8 cellular contexts compared by ENCODE assay signal in genomic region chr19:3982701-3983541, GRCh38. TPM values are rescaled to one million over a fixed set of nuclear protein-coding genes. Genes with fewer than 3 reads are reported as not detected.
DNase-seq lines count a peak whose midpoint lies in the region; ATAC-seq and TF ChIP-seq lines count a peak whose summit lies in the region.

No MANE protein-coding gene starts in this region.

- H3K4me3 Mint-ChIP-seq in activated CD4-positive, alpha-beta T cell treated with anti-CD3 and anti-CD28 coated beads, Interleukin-2, amount 10 ng/mL, durations not matched to agents 24 days and 14 days: peak overlapping the region; percentile 94
- peak overlapping the region; percentile 95 for H3K4me3 Mint-ChIP-seq in activated CD8-positive, alpha-beta T cell treated with anti-CD3 and anti-CD28 coated beads, Interleukin-2, amount 10 ng/mL, durations not matched to agents 7 days and 5 days
- H3K4me3 Mint-ChIP-seq in glutamatergic neuron (ENCODE audit: unreplicated experiment): peak overlapping the region; percentile 98
- H3K4me3 Mint-ChIP-seq in stimulated activated naive B cell treated with anti-CD40 and anti-IgM and Interleukin-4, amounts not matched to agents 10 μg/mL and 1 μg/mL and 100 μg/mL, for 72 hours: peak overlapping the region; percentile 93 to 95

- POLR2A ChIA-PET in activated CD8-positive, alpha-beta T cell treated with anti-CD3 and anti-CD28 coated beads, Interleukin-2, amount 10 ng/mL, durations not matched to agents 7 days and 5 days (lab: Charles Lee): interaction anchor here (0.6 to 3.3 kb wide), 4 partner anchors 11 to 79 kb away, joined by 3 to 32 read pairs (median 7); partner anchors contain the start of gene DAPK3

- H3K36me3 Mint-ChIP-seq in activated CD4-positive, alpha-beta T cell treated with anti-CD3 and anti-CD28 coated beads, Interleukin-2, amount 10 ng/mL, durations not matched to agents 24 days and 14 days (ENCODE audit: low read depth): peaks cover 63% of the 10 kb centered on the region
- peaks cover 64% of the 10 kb centered on the region for H3K36me3 Mint-ChIP-seq in activated CD8-positive, alpha-beta T cell treated with anti-CD3 and anti-CD28 coated beads, Interleukin-2, amount 10 ng/mL, durations not matched to agents 7 days and 5 days (ENCODE audit: low read depth)
- H3K36me3 Mint-ChIP-seq in glutamatergic neuron (ENCODE audit: unreplicated experiment): no peaks in the 10 kb centered on the region
- H3K36me3 Mint-ChIP-seq in stimulated activated naive B cell treated with anti-CD40 and anti-IgM and Interleukin-4, amounts not matched to agents 10 μg/mL and 1 μg/mL and 100 μg/mL, for 72 hours: peaks cover 54 to 59% of the 10 kb centered on the region in 2 donors

- H3K4me1 Mint-ChIP-seq in activated CD4-positive, alpha-beta T cell treated with anti-CD3 and anti-CD28 coated beads, Interleukin-2, amount 10 ng/mL, durations not matched to agents 24 days and 14 days: peaks cover 32% of the 10 kb centered on the region
- peaks cover 51% of the 10 kb centered on the region for H3K4me1 Mint-ChIP-seq in activated CD8-positive, alpha-beta T cell treated with anti-CD3 and anti-CD28 coated beads, Interleukin-2, amount 10 ng/mL, durations not matched to agents 7 days and 5 days (ENCODE audit: low read depth)
- H3K4me1 Mint-ChIP-seq in glutamatergic neuron (ENCODE audit: low read depth, unreplicated experiment): peaks cover 18% of the 10 kb centered on the region
- peaks cover 37 to 65% of the 10 kb centered on the region in 2 donors for H3K4me1 Mint-ChIP-seq in stimulated activated naive B cell treated with anti-CD40 and anti-IgM and Interleukin-4, amounts not matched to agents 10 μg/mL and 1 μg/mL and 100 μg/mL, for 72 hours

- no peaks in the 10 kb centered on the region for H3K27me3 Mint-ChIP-seq in activated CD4-positive, alpha-beta T cell treated with anti-CD3 and anti-CD28 coated beads, Interleukin-2, amount 10 ng/mL, durations not matched to agents 24 days and 14 days
- no peaks in the 10 kb centered on the region for H3K27me3 Mint-ChIP-seq in activated CD8-positive, alpha-beta T cell treated with anti-CD3 and anti-CD28 coated beads, Interleukin-2, amount 10 ng/mL, durations not matched to agents 7 days and 5 days (ENCODE audit: low read depth)
- H3K27me3 Mint-ChIP-seq in glutamatergic neuron (ENCODE audit: unreplicated experiment): peaks cover 5% of the 10 kb centered on the region
- no peaks in the 10 kb centered on the region for H3K27me3 Mint-ChIP-seq in stimulated activated naive B cell treated with anti-CD40 and anti-IgM and Interleukin-4, amounts not matched to agents 10 μg/mL and 1 μg/mL and 100 μg/mL, for 72 hours

- TF ChIP-seq CTCF in glutamatergic neuron (IDR thresholded peaks at IDR 0.05; ENCODE audit: partially characterized antibody, unreplicated experiment): no peak

- H3K9me3 Mint-ChIP-seq in activated CD4-positive, alpha-beta T cell treated with anti-CD3 and anti-CD28 coated beads, Interleukin-2, amount 10 ng/mL, durations not matched to agents 24 days and 14 days: no peaks in the 10 kb centered on the region
- no peaks in the 10 kb centered on the region for H3K9me3 Mint-ChIP-seq in activated CD8-positive, alpha-beta T cell treated with anti-CD3 and anti-CD28 coated beads, Interleukin-2, amount 10 ng/mL, durations not matched to agents 7 days and 5 days (ENCODE audit: insufficient read depth)
- H3K9me3 Mint-ChIP-seq in glutamatergic neuron (ENCODE audit: unreplicated experiment): peaks cover 19% of the 10 kb centered on the region
- H3K9me3 Mint-ChIP-seq in stimulated activated naive B cell treated with anti-CD40 and anti-IgM and Interleukin-4, amounts not matched to agents 10 μg/mL and 1 μg/mL and 100 μg/mL, for 72 hours: no peaks in the 10 kb centered on the region

- CTCF ChIA-PET in activated CD8-positive, alpha-beta T cell treated with anti-CD3 and anti-CD28 coated beads, Interleukin-2, amount 10 ng/mL, durations not matched to agents 7 days and 5 days (lab: Charles Lee): no interaction called here

- peak overlapping the region; percentile 87 for H3K27ac Mint-ChIP-seq in activated CD4-positive, alpha-beta T cell treated with anti-CD3 and anti-CD28 coated beads, Interleukin-2, amount 10 ng/mL, durations not matched to agents 24 days and 14 days
- H3K27ac Mint-ChIP-seq in activated CD8-positive, alpha-beta T cell treated with anti-CD3 and anti-CD28 coated beads, Interleukin-2, amount 10 ng/mL, durations not matched to agents 7 days and 5 days: peak overlapping the region; percentile 92
- H3K27ac Mint-ChIP-seq in glutamatergic neuron (ENCODE audit: unreplicated experiment): peak overlapping the region; percentile 77
- peak overlapping the region; percentile 99 for H3K27ac Mint-ChIP-seq in stimulated activated naive B cell treated with anti-CD40 and anti-IgM and Interleukin-4, amounts not matched to agents 10 μg/mL and 1 μg/mL and 100 μg/mL, for 72 hours

- intact Hi-C loops in activated CD4-positive, alpha-beta T cell treated with anti-CD3 and anti-CD28 coated beads, Interleukin-2, amount 10 ng/mL, durations not matched to agents 24 days and 14 days (cut with micrococcal nuclease): no loop called here

- peak; percentile 61 for DNase-seq in activated CD4-positive, alpha-beta T cell treated with anti-CD3 and anti-CD28 coated beads, Interleukin-2, amount 10 ng/mL, durations not matched to agents 24 days and 14 days
- no peak for DNase-seq in activated CD4-positive, alpha-beta T cell treated with anti-CD3 and anti-CD28 coated beads for 1 hour
- DNase-seq in activated CD8-positive, alpha-beta T cell treated with anti-CD3 and anti-CD28 coated beads, Interleukin-2, amount 10 ng/mL, durations not matched to agents 7 days and 5 days: no peak
- DNase-seq in glutamatergic neuron (no peak), DMS153 treated with DMSO at 0.1 percent for 48 hours (lab: John Stamatoyannopoulos, UW; ENCODE audit: unreplicated experiment) (no peak), NCI-H1436 treated with DMSO at 0.1 percent for 48 hours (lab: John Stamatoyannopoulos, UW) (no peak)
- no peak for DNase-seq in stimulated activated naive B cell treated with anti-CD40 and anti-IgM and Interleukin-4, amounts not matched to agents 10 μg/mL and 1 μg/mL and 100 μg/mL, for 72 hours

- no peak for ATAC-seq in activated CD8-positive, alpha-beta T cell treated with anti-CD3 and anti-CD28 coated beads, Interleukin-2, amount 10 ng/mL, durations not matched to agents 7 days and 5 days
- ATAC-seq in stimulated activated naive B cell treated with anti-CD40 and anti-IgM and Interleukin-4, amounts not matched to agents 10 μg/mL and 1 μg/mL and 100 μg/mL, for 72 hours (replicated peaks): no peak
- no peak for ATAC-seq in HG03521 (IDR thresholded peaks at IDR 0.05; ENCODE audit: unreplicated experiment)

RNA-seq across cellular contexts. Expression of gene EEF2, which starts 2.3 kb away (rescaled TPM):
- total RNA-seq in activated CD4-positive, alpha-beta T cell treated with anti-CD3 and anti-CD28 coated beads, Interleukin-2, amount 10 ng/mL, durations not matched to agents 24 days and 14 days: 2,394 and 2,438 TPM in 2 replicates
- total RNA-seq in activated CD8-positive, alpha-beta T cell treated with anti-CD3 and anti-CD28 coated beads, Interleukin-2, amount 10 ng/mL, durations not matched to agents 7 days and 5 days: 1,000 to 10,000 TPM; 1,524 to 1,558 TPM
- 2,255 TPM for total RNA-seq in glutamatergic neuron (ENCODE audit: unreplicated experiment)

RNA-seq across cellular contexts. Expression of gene DAPK3, which starts 12.0 kb away (rescaled TPM):
- 45.6 and 46.7 TPM in 2 replicates for total RNA-seq in activated CD4-positive, alpha-beta T cell treated with anti-CD3 and anti-CD28 coated beads, Interleukin-2, amount 10 ng/mL, durations not matched to agents 24 days and 14 days
- total RNA-seq in activated CD8-positive, alpha-beta T cell treated with anti-CD3 and anti-CD28 coated beads, Interleukin-2, amount 10 ng/mL, durations not matched to agents 7 days and 5 days: 10 to 100 TPM; 43.0 to 44.9 TPM
- total RNA-seq in glutamatergic neuron (ENCODE audit: unreplicated experiment): 221 TPM

RNA-seq across cellular contexts. Expression of gene PIAS4, which starts 24.6 kb away (rescaled TPM):
- 32.2 and 33.2 TPM in 2 replicates for total RNA-seq in activated CD4-positive, alpha-beta T cell treated with anti-CD3 and anti-CD28 coated beads, Interleukin-2, amount 10 ng/mL, durations not matched to agents 24 days and 14 days
- total RNA-seq in activated CD8-positive, alpha-beta T cell treated with anti-CD3 and anti-CD28 coated beads, Interleukin-2, amount 10 ng/mL, durations not matched to agents 7 days and 5 days: 10 to 100 TPM; 34.2 to 35.6 TPM
- total RNA-seq in glutamatergic neuron (ENCODE audit: unreplicated experiment): 95.8 TPM

RNA-seq across cellular contexts. Expression of gene NMRK2, which starts 50.1 kb away (rescaled TPM):
- not detected in 2 replicates for total RNA-seq in activated CD4-positive, alpha-beta T cell treated with anti-CD3 and anti-CD28 coated beads, Interleukin-2, amount 10 ng/mL, durations not matched to agents 24 days and 14 days
- not detected for total RNA-seq in activated CD8-positive, alpha-beta T cell treated with anti-CD3 and anti-CD28 coated beads, Interleukin-2, amount 10 ng/mL, durations not matched to agents 7 days and 5 days
- total RNA-seq in glutamatergic neuron (ENCODE audit: unreplicated experiment): 4.0 TPM
